Comparison of ENCODE assay signal across 8 cellular contexts in genomic region chrX:57156397-57157049, GRCh38. TPM values are rescaled to one million over a fixed set of nuclear protein-coding genes. Genes with fewer than 3 reads are reported as not detected.
DNase-seq lines count a peak whose midpoint lies in the region; ATAC-seq lines count a peak whose summit lies in the region.

No MANE protein-coding gene starts in this region.

- no peak for ATAC-seq in HG03039 (IDR thresholded peaks at IDR 0.05; ENCODE audit: unreplicated experiment)

- DNase-seq in NCI-H1092 treated with DMSO at 0.1 percent for 48 hours (lab: John Stamatoyannopoulos, UW) (peak; percentile 21), NCI-H1092 (lab: John Stamatoyannopoulos, UW) (no peak), NCI-H226 (peak; percentile 23), epidermal melanocyte (ENCODE audit: insufficient read length, low spot score) (peak; percentile 19), pulmonary artery endothelial cell (ENCODE audit: low read depth, low spot score) (peak; percentile 7), T-helper 1 cell (no peak), T1000 (lab: John Stamatoyannopoulos, UW) (no peak)

RNA-seq across cellular contexts. Expression of gene SPIN2A, which starts 19.3 kb away (rescaled TPM):
- 0.20 and 0.21 TPM in 2 replicates for total RNA-seq in pulmonary artery endothelial cell

RNA-seq across cellular contexts. Expression of gene SPIN2B, which starts 35.2 kb away (rescaled TPM):
- 6.1 and 11.7 TPM in 2 replicates for total RNA-seq in pulmonary artery endothelial cell

Comparison
In these comparisons a context has a peak if more than half of its experiments do, and no peak if none do; other contexts are left out.
1. DNase-seq: peak in NCI-H1092 treated with DMSO at 0.1 percent for 48 hours (single experiment), NCI-H226 (single experiment), epidermal melanocyte (single experiment) and pulmonary artery endothelial cell (single experiment); none in NCI-H1092 (single experiment), T-helper 1 cell (0 of 5) and T1000 (single experiment).